1 cellular context compared by ENCODE assay signal in the genomic region with DNA sequence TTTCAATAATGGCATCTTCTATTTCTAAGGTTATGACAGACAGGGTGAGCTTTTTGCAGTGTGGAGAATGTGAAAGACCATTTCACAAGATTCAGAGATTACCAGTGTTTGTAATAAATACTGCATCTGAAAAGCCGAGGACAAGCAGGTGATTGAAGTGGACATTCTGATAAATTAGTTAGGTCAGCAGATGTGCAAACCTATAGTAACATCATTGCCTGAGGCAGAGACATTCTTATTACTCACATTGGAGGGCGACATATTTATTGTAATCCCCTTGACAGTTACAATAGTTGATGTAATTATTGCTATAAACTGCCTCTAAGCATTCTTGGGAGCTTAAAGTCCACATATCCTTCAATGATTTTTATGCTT.
TF ChIP-seq lines count a peak whose summit lies in the region.

No MANE protein-coding gene starts in this region.

TF ChIP-seq in SK-N-SH, 30 proteins besides CTCF, POLR2A, EP300 and RAD21:
- TF ChIP-seq GATA2 (CRISPR knock-in tag; IDR thresholded peaks at IDR 0.05) (no peak), RXRA (IDR thresholded peaks at IDR 0.05; ENCODE audit: borderline replicate concordance, low read depth) (no peak), GABPA (IDR thresholded peaks at IDR 0.05; ENCODE audit: low read depth) (no peak), JUND (IDR thresholded peaks at IDR 0.05) (no peak), FOXM1 (IDR thresholded peaks at IDR 0.05; ENCODE audit: low read depth) (no peak), EZH2phosphoT487 (IDR thresholded peaks at IDR 0.05; ENCODE audit: borderline replicate concordance, low read depth) (no peak), RFX5 (IDR thresholded peaks at IDR 0.05; ENCODE audit: low read length) (no peak), TAF1 (IDR thresholded peaks at IDR 0.05; ENCODE audit: borderline replicate concordance, low read depth, low read length) (no peak), FOSL2 (IDR thresholded peaks at IDR 0.05; ENCODE audit: borderline replicate concordance, low read depth) (no peak), SMC3 (IDR thresholded peaks at IDR 0.05; ENCODE audit: low read depth, low read length) (no peak), MEF2A (IDR thresholded peaks at IDR 0.05; ENCODE audit: borderline replicate concordance, low read depth) (no peak), FOXJ3 (CRISPR knock-in tag; IDR thresholded peaks at IDR 0.05) (no peak)
- TF ChIP-seq, protein P1, sequence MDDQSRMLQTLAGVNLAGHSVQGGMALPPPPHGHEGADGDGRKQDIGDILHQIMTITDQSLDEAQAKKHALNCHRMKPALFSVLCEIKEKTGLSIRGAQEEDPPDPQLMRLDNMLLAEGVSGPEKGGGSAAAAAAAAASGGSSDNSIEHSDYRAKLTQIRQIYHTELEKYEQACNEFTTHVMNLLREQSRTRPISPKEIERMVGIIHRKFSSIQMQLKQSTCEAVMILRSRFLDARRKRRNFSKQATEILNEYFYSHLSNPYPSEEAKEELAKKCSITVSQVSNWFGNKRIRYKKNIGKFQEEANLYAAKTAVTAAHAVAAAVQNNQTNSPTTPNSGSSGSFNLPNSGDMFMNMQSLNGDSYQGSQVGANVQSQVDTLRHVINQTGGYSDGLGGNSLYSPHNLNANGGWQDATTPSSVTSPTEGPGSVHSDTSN (IDR thresholded peaks at IDR 0.05) = no peak
- TF ChIP-seq, protein P2, sequence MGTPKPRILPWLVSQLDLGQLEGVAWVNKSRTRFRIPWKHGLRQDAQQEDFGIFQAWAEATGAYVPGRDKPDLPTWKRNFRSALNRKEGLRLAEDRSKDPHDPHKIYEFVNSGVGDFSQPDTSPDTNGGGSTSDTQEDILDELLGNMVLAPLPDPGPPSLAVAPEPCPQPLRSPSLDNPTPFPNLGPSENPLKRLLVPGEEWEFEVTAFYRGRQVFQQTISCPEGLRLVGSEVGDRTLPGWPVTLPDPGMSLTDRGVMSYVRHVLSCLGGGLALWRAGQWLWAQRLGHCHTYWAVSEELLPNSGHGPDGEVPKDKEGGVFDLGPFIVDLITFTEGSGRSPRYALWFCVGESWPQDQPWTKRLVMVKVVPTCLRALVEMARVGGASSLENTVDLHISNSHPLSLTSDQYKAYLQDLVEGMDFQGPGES (IDR thresholded peaks at IDR 0.05; ENCODE audit: low read depth, low read length) = no peak
